17 cellular contexts compared by ENCODE assay signal in genomic region chr9:110886832-110887231, GRCh38.
DNase-seq lines count a peak whose midpoint lies in the region; ATAC-seq, FAIRE-seq and TF ChIP-seq lines count a peak whose summit lies in the region.
"Had no signal": no experiment of that assay in that cellular context is flagged by ENCODE, and none has a peak within 500 bp of the region (broad histone marks: within the 10 kb centered on the region; RNA-seq: fewer than 3 reads in every experiment).

No MANE protein-coding gene starts in this region.

- no peaks in the 10 kb centered on the region for H3K36me3 Mint-ChIP-seq in activated CD4-positive, alpha-beta memory T cell treated with anti-CD3 and anti-CD28 coated beads, Interleukin-2, amount 10 ng/mL, durations not matched to agents 7 days and 5 days (ENCODE audit: low read depth)

- peaks cover 2% of the 10 kb centered on the region for H3K9me3 Mint-ChIP-seq in activated CD4-positive, alpha-beta memory T cell treated with anti-CD3 and anti-CD28 coated beads, Interleukin-2, amount 10 ng/mL, durations not matched to agents 7 days and 5 days
- H3K9me3 Mint-ChIP-seq: activated T-helper 1 cell treated with anti-CD3 and anti-CD28 coated beads, Interleukin-12 subunit alpha, Interleukin-12 subunit beta, Interleukin-2, Interleukin-4 antibody, amounts not matched to agents 30 ng/mL and 10 ng/mL and 1 ng/mL, durations not matched to agents 14 hours and 24 hours and 36 hours had no signal

- no peak for FAIRE-seq in GM12878 (lab: Jason Lieb, UNC)
- FAIRE-seq: colon, HepG2 had no signal

- H2AFZ ChIP-seq in GM23248, result no peak overlapping the region
- no peak overlapping the region for H2AFZ ChIP-seq in GM12878 (ENCODE audit: control insufficient read depth, low read depth, low read length)
- H2AFZ ChIP-seq in smooth muscle cell (ENCODE audit: low read depth), result no peak overlapping the region

- no peak for TF ChIP-seq CTCF in GM12878 (IDR thresholded peaks at IDR 0.05 in 2 of 3, conservative IDR thresholded peaks at IDR 0.05 in 1 of 3; ENCODE audit: control insufficient read depth in 2 of 3, extremely low read depth in 1 of 3, insufficient read depth in 1 of 3, low read depth in 3 of 3, low read length in 3 of 3)
- TF ChIP-seq CTCF in smooth muscle cell (IDR thresholded peaks at IDR 0.05; ENCODE audit: borderline replicate concordance, insufficient read depth, poor library complexity, severe bottlenecking), result no peak

- H3K9ac ChIP-seq in GM23248 (peak overlapping the region; percentile 60), GM12878 (ENCODE audit: control insufficient read depth, insufficient read depth, low read length) (no peak overlapping the region), smooth muscle cell (ENCODE audit: low read depth) (no peak overlapping the region)
- H3K9ac ChIP-seq: BLaER1 treated with 17β-estradiol and CSF1 and Interleukin-3, amounts not matched to agents 10 nM and 100 nM had no signal

- H3K79me2 ChIP-seq in GM23248 (ENCODE audit: insufficient read depth) (peaks cover 90% of the 10 kb centered on the region), GM12878 (ENCODE audit: control insufficient read depth, insufficient read depth, low read length) (no peaks in the 10 kb centered on the region), smooth muscle cell (ENCODE audit: low read depth) (no peaks in the 10 kb centered on the region)

- no peaks in the 10 kb centered on the region for H3K27me3 Mint-ChIP-seq in activated CD4-positive, alpha-beta memory T cell treated with anti-CD3 and anti-CD28 coated beads, Interleukin-2, amount 10 ng/mL, durations not matched to agents 7 days and 5 days

- peaks cover 14% of the 10 kb centered on the region for H3F3A ChIP-seq in GM23248 (ENCODE audit: insufficient read depth)
- no peaks in the 10 kb centered on the region for H3F3A ChIP-seq in smooth muscle cell (ENCODE audit: low read depth)

- intact Hi-C loops in GM12878 (cut with micrococcal nuclease; ENCODE audit: unreplicated experiment), result loop anchor here (10.0 kb wide), 1 partner anchor 258 kb away; no protein-coding TSS in a partner anchor

- no peaks in the 10 kb centered on the region for H3K9me2 ChIP-seq in GM23248 (ENCODE audit: insufficient read depth)

- SMC1A ChIA-PET in GM12878 (lab: Charles Lee; ENCODE audit: uncharacterized antibody, unreplicated experiment), result interaction anchor here (0.7 to 1.8 kb wide), 8 partner anchors 9 to 340 kb away, joined by 3 to 9 read pairs (median 3); no protein-coding TSS in a partner anchor

- TF ChIP-seq POLR2A in GM12878 (IDR thresholded peaks at IDR 0.05; ENCODE audit: low read depth, low read length), result no peak

- RAD21 ChIA-PET in GM12878 (lab: Charles Lee; ENCODE audit: unreplicated experiment), result interaction anchor here (0.6 to 1.4 kb wide), 2 partner anchors 47 to 141 kb away, joined by 3 to 6 read pairs; no protein-coding TSS in a partner anchor

- H3K4me1 ChIP-seq in GM23248 (ENCODE audit: insufficient read depth) (peaks cover 24% of the 10 kb centered on the region), GM12878 (ENCODE audit: control insufficient read depth, insufficient read depth, low read length) (no peaks in the 10 kb centered on the region), smooth muscle cell (ENCODE audit: low read depth) (no peaks in the 10 kb centered on the region)

- H4K20me1 ChIP-seq in GM23248 (ENCODE audit: insufficient read depth) (no peaks in the 10 kb centered on the region), GM12878 (ENCODE audit: control insufficient read depth, insufficient read depth) (no peaks in the 10 kb centered on the region), smooth muscle cell (ENCODE audit: low read depth) (no peaks in the 10 kb centered on the region)
- H4K20me1 ChIP-seq: BLaER1 treated with 17β-estradiol and CSF1 and Interleukin-3, amounts not matched to agents 10 nM and 100 nM had no signal

- H3K4me3 Mint-ChIP-seq in activated CD4-positive, alpha-beta memory T cell treated with anti-CD3 and anti-CD28 coated beads, Interleukin-2, amount 10 ng/mL, durations not matched to agents 7 days and 5 days, result no peak overlapping the region
- H3K4me3 Mint-ChIP-seq: activated T-helper 1 cell treated with anti-CD3 and anti-CD28 coated beads, Interleukin-12 subunit alpha, Interleukin-12 subunit beta, Interleukin-2, Interleukin-4 antibody, amounts not matched to agents 30 ng/mL and 10 ng/mL and 1 ng/mL, durations not matched to agents 14 hours and 24 hours and 36 hours had no signal

- H3K36me3 ChIP-seq in GM23248 (ENCODE audit: low read depth) (no peaks in the 10 kb centered on the region), GM12878 (ENCODE audit: control insufficient read depth in 2 of 2, insufficient read depth in 2 of 2, low read length in 1 of 2) (no peaks in the 10 kb centered on the region), smooth muscle cell (ENCODE audit: low read depth) (no peaks in the 10 kb centered on the region)
- H3K36me3 ChIP-seq: BLaER1 treated with 17β-estradiol and CSF1 and Interleukin-3, amounts not matched to agents 10 nM and 100 nM had no signal

- CTCF ChIA-PET in GM12878 (lab: Yijun Ruan, JAX), result no interaction called here
- CTCF ChIA-PET in activated CD4-positive, alpha-beta memory T cell treated with anti-CD3 and anti-CD28 coated beads, Interleukin-2, amount 10 ng/mL, durations not matched to agents 7 days and 5 days (lab: Charles Lee), result no interaction called here

- ATAC-seq in GM12878, result peak; percentile 75
- ATAC-seq: HepG2, Panc1 had no signal

- BruUV-seq in GM12878 (replicated peaks; lab: Mats Ljungman, UMichigan), result no TSS peak

- H3K4me2 ChIP-seq in GM23248 (ENCODE audit: unreplicated experiment), result peak overlapping the region; percentile 38
- no peak overlapping the region for H3K4me2 ChIP-seq in GM12878 (ENCODE audit: control insufficient read depth, insufficient read depth)
- no peak overlapping the region for H3K4me2 ChIP-seq in smooth muscle cell
- H3K4me2 ChIP-seq: BLaER1 treated with 17β-estradiol and CSF1 and Interleukin-3, amounts not matched to agents 10 nM and 100 nM had no signal

- H3K27me3 ChIP-seq in GM23248 (replicated peaks; ENCODE audit: insufficient read depth) (no peaks in the 10 kb centered on the region), GM12878 (replicated peaks in 1 of 2; ENCODE audit: control insufficient read depth in 2 of 2, insufficient read depth in 2 of 2, low read length in 1 of 2) (no peaks in the 10 kb centered on the region), smooth muscle cell (ENCODE audit: low read depth) (no peaks in the 10 kb centered on the region)
- H3K27me3 ChIP-seq: BLaER1 treated with 17β-estradiol and CSF1 and Interleukin-3, amounts not matched to agents 10 nM and 100 nM had no signal

- in situ Hi-C loops in GM23248 (cut with MboI), result no loop called here
- in situ Hi-C loops in GM12878 (cut with MboI), result no loop called here

- H3K4me3 ChIP-seq in GM23248, result no peak overlapping the region
- H3K4me3 ChIP-seq in GM12878, result no peak overlapping the region
- no peak overlapping the region for H3K4me3 ChIP-seq in smooth muscle cell
- H3K4me3 ChIP-seq: BLaER1 treated with 17β-estradiol and CSF1 and Interleukin-3, amounts not matched to agents 10 nM and 100 nM had no signal

- TF ChIP-seq RAD21 in GM12878 (IDR thresholded peaks at IDR 0.05; ENCODE audit: insufficient read depth, low read depth, low read length), result no peak

- peak in 1 of 2 experiments; percentile 74; a peak in 2 of 4 replicates for TF ChIP-seq EP300 in GM12878 (IDR thresholded peaks at IDR 0.05; ENCODE audit: borderline replicate concordance in 1 of 2, control insufficient read depth in 1 of 2, low read depth in 2 of 2, low read length in 2 of 2)

- H3K9me3 ChIP-seq in GM23248 (ENCODE audit: low read depth), result no peaks in the 10 kb centered on the region
- no peaks in the 10 kb centered on the region for H3K9me3 ChIP-seq in GM12878 (replicated peaks; ENCODE audit: control insufficient read depth, insufficient read depth, low read length)
- no peaks in the 10 kb centered on the region for H3K9me3 ChIP-seq in smooth muscle cell (replicated peaks; ENCODE audit: low read depth)
- H3K9me3 ChIP-seq: BLaER1 treated with 17β-estradiol and CSF1 and Interleukin-3, amounts not matched to agents 10 nM and 100 nM had no signal

- POLR2A ChIA-PET in GM12878 (lab: Charles Lee), result no interaction called here
- POLR2A ChIA-PET in activated CD4-positive, alpha-beta memory T cell treated with anti-CD3 and anti-CD28 coated beads, Interleukin-2, amount 10 ng/mL, durations not matched to agents 7 days and 5 days (lab: Charles Lee), result no interaction called here

- DNase-seq in GM23248 (peak; percentile 83), GM12878 (ENCODE audit: low read depth, low spot score) (no peak), glomerular visceral epithelial cell (ENCODE audit: extremely low spot score) (peak; percentile 6), smooth muscle cell (lab: John Stamatoyannopoulos, UW; ENCODE audit: unreplicated experiment) (no peak), SKM-1 (lab: John Stamatoyannopoulos, UW; ENCODE audit: unreplicated experiment) (no peak), NCI-H146 (lab: John Stamatoyannopoulos, UW) (no peak)
- DNase-seq in activated CD4-positive, alpha-beta memory T cell treated with anti-CD3 and anti-CD28 coated beads, Interleukin-2, amount 10 ng/mL, durations not matched to agents 7 days and 5 days, result no peak
- DNase-seq: DMS153; head of caudate nucleus; islet precursor cell; NCI-H774; stimulated activated CD4-positive, alpha-beta T cell treated with anti-CD3 and anti-CD28 coated beads, Interleukin-4, amount 100 ng/mL, for 24 hours had no signal

- H3K27ac Mint-ChIP-seq in activated CD4-positive, alpha-beta memory T cell treated with anti-CD3 and anti-CD28 coated beads, Interleukin-2, amount 10 ng/mL, durations not matched to agents 7 days and 5 days, result no peak overlapping the region
- H3K27ac Mint-ChIP-seq: activated T-helper 1 cell treated with anti-CD3 and anti-CD28 coated beads, Interleukin-12 subunit alpha, Interleukin-12 subunit beta, Interleukin-2, Interleukin-4 antibody, amounts not matched to agents 30 ng/mL and 10 ng/mL and 1 ng/mL, durations not matched to agents 14 hours and 24 hours and 36 hours had no signal

- H3K27ac ChIP-seq in GM23248 (peak overlapping the region; percentile 76), GM12878 (ENCODE audit: control insufficient read depth, insufficient read depth) (no peak overlapping the region), smooth muscle cell (ENCODE audit: low read depth) (peak overlapping the region; percentile 10)
- H3K27ac ChIP-seq: BLaER1 treated with 17β-estradiol and CSF1 and Interleukin-3, amounts not matched to agents 10 nM and 100 nM had no signal

- WGBS in GM23248 (ENCODE audit: low coverage in 1 of 2, low lambda C conversion rate in 2 of 2, missing lambda C conversion rate in 2 of 2), 2 experiments, result 0 to 9% methylated on average over 1 of the region's 1 CpG
- 0% methylated on average over 1 of the region's 1 CpG for WGBS in GM12878 (ENCODE audit: insufficient coverage, insufficient replicate concordance, low lambda C conversion rate, missing lambda C conversion rate)
- 53% methylated on average over 1 of the region's 1 CpG for WGBS in smooth muscle cell (ENCODE audit: low lambda C conversion rate)

- no peaks in the 10 kb centered on the region for H3K4me1 Mint-ChIP-seq in activated CD4-positive, alpha-beta memory T cell treated with anti-CD3 and anti-CD28 coated beads, Interleukin-2, amount 10 ng/mL, durations not matched to agents 7 days and 5 days

Comparison
In these comparisons a context has a peak if more than half of its experiments do, and no peak if none do; other contexts are left out.
1. DNase-seq: peak in GM23248 (single experiment) and glomerular visceral epithelial cell (single experiment); none in GM12878 (single experiment), smooth muscle cell (single experiment), SKM-1 (single experiment), activated CD4-positive, alpha-beta memory T cell treated with anti-CD3 and anti-CD28 coated beads, Interleukin-2, amount 10 ng/mL, durations not matched to agents 7 days and 5 days (single experiment) and NCI-H146 (single experiment).